ENCODE assay signal across 1 cellular context in the genomic region with DNA sequence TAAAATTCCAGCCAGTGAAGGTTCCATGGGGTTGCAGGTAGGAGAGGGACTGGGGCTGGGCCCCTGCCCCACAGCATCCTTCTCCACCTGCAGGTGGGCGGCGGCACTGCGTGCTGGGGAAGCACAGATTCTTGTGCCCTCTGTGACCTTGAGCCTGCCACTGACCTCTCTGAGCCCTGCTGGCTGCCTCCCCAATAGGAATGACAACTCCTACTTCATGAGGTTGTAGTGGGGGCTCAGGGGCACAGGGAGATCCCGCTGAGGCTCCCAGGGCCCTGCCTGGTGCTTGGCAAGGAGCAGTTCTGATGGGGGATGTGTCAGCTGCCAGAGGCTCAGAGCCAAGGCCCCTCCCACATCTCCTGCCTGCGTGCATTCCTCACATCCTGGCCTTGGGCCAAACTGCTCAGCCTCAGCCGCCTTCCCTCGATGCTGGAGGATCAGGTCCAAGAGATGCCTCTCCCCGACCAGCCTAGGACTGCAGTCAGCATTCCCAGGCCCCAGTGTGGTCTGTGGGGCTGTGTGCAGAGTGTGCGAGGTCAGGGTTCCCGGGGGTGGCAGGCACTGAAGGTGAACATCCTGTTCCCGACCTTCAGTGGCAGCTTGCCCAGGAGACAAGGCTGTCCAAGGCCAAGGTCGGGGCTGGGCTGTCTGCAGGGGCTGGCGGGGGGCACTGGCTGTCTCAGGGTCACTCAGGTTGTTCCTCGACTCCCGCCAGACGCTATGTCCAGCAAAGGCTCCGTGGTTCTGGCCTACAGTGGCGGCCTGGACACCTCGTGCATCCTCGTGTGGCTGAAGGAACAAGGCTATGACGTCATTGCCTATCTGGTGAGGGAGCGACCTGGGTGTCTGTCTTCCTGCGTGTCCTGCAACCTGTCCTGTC.
TF ChIP-seq lines count a peak whose summit lies in the region.

No MANE protein-coding gene starts in this region.

TF ChIP-seq in HepG2, 621 proteins besides CTCF, POLR2A, EP300 and RAD21 (continued from another document and continues in another):
- TF ChIP-seq, protein P1, sequence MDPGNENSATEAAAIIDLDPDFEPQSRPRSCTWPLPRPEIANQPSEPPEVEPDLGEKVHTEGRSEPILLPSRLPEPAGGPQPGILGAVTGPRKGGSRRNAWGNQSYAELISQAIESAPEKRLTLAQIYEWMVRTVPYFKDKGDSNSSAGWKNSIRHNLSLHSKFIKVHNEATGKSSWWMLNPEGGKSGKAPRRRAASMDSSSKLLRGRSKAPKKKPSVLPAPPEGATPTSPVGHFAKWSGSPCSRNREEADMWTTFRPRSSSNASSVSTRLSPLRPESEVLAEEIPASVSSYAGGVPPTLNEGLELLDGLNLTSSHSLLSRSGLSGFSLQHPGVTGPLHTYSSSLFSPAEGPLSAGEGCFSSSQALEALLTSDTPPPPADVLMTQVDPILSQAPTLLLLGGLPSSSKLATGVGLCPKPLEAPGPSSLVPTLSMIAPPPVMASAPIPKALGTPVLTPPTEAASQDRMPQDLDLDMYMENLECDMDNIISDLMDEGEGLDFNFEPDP (CRISPR knock-in tag; conservative IDR thresholded peaks at IDR 0.05): no peak
- TF ChIP-seq CBX5 (CRISPR knock-in tag; IDR thresholded peaks at IDR 0.05; ENCODE audit: borderline replicate concordance): no peak
- TF ChIP-seq TBX2 (CRISPR knock-in tag; IDR thresholded peaks at IDR 0.05; ENCODE audit: borderline replicate concordance): peak; percentile 56; the same call in 1 of the 2 replicates
- TF ChIP-seq GFI1 (CRISPR knock-in tag; IDR thresholded peaks at IDR 0.05; ENCODE audit: borderline replicate concordance): no peak
- TF ChIP-seq HES4 (CRISPR knock-in tag; IDR thresholded peaks at IDR 0.05; ENCODE audit: borderline replicate concordance): no peak
- TF ChIP-seq GTF3A (CRISPR knock-in tag; conservative IDR thresholded peaks at IDR 0.05): no peak
- TF ChIP-seq REPIN1 (CRISPR knock-in tag; IDR thresholded peaks at IDR 0.05; ENCODE audit: borderline replicate concordance, low read depth): peak; percentile 62; the same call in 1 of the 2 replicates
- no peak for TF ChIP-seq RCOR2 (CRISPR knock-in tag; IDR thresholded peaks at IDR 0.05)
- no peak for TF ChIP-seq ZNF747 (CRISPR knock-in tag; IDR thresholded peaks at IDR 0.05; ENCODE audit: borderline replicate concordance)
- no peak for TF ChIP-seq PRPF4 (IDR thresholded peaks at IDR 0.05; ENCODE audit: low read depth, low read length, poor library complexity, severe bottlenecking)
- TF ChIP-seq, protein P2, sequence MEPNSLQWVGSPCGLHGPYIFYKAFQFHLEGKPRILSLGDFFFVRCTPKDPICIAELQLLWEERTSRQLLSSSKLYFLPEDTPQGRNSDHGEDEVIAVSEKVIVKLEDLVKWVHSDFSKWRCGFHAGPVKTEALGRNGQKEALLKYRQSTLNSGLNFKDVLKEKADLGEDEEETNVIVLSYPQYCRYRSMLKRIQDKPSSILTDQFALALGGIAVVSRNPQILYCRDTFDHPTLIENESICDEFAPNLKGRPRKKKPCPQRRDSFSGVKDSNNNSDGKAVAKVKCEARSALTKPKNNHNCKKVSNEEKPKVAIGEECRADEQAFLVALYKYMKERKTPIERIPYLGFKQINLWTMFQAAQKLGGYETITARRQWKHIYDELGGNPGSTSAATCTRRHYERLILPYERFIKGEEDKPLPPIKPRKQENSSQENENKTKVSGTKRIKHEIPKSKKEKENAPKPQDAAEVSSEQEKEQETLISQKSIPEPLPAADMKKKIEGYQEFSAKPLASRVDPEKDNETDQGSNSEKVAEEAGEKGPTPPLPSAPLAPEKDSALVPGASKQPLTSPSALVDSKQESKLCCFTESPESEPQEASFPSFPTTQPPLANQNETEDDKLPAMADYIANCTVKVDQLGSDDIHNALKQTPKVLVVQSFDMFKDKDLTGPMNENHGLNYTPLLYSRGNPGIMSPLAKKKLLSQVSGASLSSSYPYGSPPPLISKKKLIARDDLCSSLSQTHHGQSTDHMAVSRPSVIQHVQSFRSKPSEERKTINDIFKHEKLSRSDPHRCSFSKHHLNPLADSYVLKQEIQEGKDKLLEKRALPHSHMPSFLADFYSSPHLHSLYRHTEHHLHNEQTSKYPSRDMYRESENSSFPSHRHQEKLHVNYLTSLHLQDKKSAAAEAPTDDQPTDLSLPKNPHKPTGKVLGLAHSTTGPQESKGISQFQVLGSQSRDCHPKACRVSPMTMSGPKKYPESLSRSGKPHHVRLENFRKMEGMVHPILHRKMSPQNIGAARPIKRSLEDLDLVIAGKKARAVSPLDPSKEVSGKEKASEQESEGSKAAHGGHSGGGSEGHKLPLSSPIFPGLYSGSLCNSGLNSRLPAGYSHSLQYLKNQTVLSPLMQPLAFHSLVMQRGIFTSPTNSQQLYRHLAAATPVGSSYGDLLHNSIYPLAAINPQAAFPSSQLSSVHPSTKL (CRISPR knock-in tag; IDR thresholded peaks at IDR 0.05): no peak
- TF ChIP-seq, protein P3, sequence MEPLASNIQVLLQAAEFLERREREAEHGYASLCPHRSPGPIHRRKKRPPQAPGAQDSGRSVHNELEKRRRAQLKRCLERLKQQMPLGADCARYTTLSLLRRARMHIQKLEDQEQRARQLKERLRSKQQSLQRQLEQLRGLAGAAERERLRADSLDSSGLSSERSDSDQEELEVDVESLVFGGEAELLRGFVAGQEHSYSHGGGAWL (CRISPR knock-in tag; IDR thresholded peaks at IDR 0.05): no peak
- no peak for TF ChIP-seq DNMT1 (CRISPR knock-in tag; IDR thresholded peaks at IDR 0.05)
- TF ChIP-seq MLLT10 (CRISPR knock-in tag; IDR thresholded peaks at IDR 0.05): no peak
- TF ChIP-seq, protein P4, sequence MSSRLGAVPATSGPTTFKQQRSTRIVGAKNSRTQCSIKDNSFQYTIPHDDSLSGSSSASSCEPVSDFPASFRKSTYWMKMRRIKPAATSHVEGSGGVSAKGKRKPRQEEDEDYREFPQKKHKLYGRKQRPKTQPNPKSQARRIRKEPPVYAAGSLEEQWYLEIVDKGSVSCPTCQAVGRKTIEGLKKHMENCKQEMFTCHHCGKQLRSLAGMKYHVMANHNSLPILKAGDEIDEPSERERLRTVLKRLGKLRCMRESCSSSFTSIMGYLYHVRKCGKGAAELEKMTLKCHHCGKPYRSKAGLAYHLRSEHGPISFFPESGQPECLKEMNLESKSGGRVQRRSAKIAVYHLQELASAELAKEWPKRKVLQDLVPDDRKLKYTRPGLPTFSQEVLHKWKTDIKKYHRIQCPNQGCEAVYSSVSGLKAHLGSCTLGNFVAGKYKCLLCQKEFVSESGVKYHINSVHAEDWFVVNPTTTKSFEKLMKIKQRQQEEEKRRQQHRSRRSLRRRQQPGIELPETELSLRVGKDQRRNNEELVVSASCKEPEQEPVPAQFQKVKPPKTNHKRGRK (CRISPR knock-in tag; IDR thresholded peaks at IDR 0.05): no peak
- no peak for TF ChIP-seq ZNF557 (CRISPR knock-in tag; IDR thresholded peaks at IDR 0.05)
- TF ChIP-seq, protein P5, sequence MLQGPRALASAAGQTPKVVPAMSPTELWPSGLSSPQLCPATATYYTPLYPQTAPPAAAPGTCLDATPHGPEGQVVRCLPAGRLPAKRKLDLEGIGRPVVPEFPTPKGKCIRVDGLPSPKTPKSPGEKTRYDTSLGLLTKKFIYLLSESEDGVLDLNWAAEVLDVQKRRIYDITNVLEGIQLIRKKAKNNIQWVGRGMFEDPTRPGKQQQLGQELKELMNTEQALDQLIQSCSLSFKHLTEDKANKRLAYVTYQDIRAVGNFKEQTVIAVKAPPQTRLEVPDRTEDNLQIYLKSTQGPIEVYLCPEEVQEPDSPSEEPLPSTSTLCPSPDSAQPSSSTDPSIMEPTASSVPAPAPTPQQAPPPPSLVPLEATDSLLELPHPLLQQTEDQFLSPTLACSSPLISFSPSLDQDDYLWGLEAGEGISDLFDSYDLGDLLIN (CRISPR knock-in tag; IDR thresholded peaks at IDR 0.05; ENCODE audit: borderline replicate concordance): no peak
- TF ChIP-seq, protein P6, sequence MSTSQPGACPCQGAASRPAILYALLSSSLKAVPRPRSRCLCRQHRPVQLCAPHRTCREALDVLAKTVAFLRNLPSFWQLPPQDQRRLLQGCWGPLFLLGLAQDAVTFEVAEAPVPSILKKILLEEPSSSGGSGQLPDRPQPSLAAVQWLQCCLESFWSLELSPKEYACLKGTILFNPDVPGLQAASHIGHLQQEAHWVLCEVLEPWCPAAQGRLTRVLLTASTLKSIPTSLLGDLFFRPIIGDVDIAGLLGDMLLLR (CRISPR knock-in tag; IDR thresholded peaks at IDR 0.05): no peak; the same call in 1 of the 2 replicates
- TF ChIP-seq SKI (IDR thresholded peaks at IDR 0.05; ENCODE audit: partially characterized antibody): peak; percentile 85
- TF ChIP-seq, protein P7, sequence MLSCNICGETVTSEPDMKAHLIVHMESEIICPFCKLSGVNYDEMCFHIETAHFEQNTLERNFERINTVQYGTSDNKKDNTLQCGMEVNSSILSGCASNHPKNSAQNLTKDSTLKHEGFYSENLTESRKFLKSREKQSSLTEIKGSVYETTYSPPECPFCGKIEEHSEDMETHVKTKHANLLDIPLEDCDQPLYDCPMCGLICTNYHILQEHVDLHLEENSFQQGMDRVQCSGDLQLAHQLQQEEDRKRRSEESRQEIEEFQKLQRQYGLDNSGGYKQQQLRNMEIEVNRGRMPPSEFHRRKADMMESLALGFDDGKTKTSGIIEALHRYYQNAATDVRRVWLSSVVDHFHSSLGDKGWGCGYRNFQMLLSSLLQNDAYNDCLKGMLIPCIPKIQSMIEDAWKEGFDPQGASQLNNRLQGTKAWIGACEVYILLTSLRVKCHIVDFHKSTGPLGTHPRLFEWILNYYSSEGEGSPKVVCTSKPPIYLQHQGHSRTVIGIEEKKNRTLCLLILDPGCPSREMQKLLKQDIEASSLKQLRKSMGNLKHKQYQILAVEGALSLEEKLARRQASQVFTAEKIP (CRISPR knock-in tag; IDR thresholded peaks at IDR 0.05; ENCODE audit: borderline replicate concordance): no peak
- TF ChIP-seq JUNB (CRISPR knock-in tag; IDR thresholded peaks at IDR 0.05; ENCODE audit: borderline replicate concordance): no peak
- TF ChIP-seq SP2 (CRISPR knock-in tag; IDR thresholded peaks at IDR 0.05): no peak; the same call in 1 of the 2 replicates
- no peak for TF ChIP-seq MTA3 (CRISPR knock-in tag; IDR thresholded peaks at IDR 0.05)
- TF ChIP-seq PCBP1 (IDR thresholded peaks at IDR 0.05; ENCODE audit: borderline replicate concordance, low read depth, low read length): no peak
- TF ChIP-seq, protein P8, sequence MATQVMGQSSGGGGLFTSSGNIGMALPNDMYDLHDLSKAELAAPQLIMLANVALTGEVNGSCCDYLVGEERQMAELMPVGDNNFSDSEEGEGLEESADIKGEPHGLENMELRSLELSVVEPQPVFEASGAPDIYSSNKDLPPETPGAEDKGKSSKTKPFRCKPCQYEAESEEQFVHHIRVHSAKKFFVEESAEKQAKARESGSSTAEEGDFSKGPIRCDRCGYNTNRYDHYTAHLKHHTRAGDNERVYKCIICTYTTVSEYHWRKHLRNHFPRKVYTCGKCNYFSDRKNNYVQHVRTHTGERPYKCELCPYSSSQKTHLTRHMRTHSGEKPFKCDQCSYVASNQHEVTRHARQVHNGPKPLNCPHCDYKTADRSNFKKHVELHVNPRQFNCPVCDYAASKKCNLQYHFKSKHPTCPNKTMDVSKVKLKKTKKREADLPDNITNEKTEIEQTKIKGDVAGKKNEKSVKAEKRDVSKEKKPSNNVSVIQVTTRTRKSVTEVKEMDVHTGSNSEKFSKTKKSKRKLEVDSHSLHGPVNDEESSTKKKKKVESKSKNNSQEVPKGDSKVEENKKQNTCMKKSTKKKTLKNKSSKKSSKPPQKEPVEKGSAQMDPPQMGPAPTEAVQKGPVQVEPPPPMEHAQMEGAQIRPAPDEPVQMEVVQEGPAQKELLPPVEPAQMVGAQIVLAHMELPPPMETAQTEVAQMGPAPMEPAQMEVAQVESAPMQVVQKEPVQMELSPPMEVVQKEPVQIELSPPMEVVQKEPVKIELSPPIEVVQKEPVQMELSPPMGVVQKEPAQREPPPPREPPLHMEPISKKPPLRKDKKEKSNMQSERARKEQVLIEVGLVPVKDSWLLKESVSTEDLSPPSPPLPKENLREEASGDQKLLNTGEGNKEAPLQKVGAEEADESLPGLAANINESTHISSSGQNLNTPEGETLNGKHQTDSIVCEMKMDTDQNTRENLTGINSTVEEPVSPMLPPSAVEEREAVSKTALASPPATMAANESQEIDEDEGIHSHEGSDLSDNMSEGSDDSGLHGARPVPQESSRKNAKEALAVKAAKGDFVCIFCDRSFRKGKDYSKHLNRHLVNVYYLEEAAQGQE (IDR thresholded peaks at IDR 0.05; ENCODE audit: borderline replicate concordance in 1 of 2, low read depth in 1 of 2, low read length in 2 of 2): no peak
- peak; percentile 91; the same call in 1 of the 2 replicates for TF ChIP-seq ZNF598 (CRISPR knock-in tag; IDR thresholded peaks at IDR 0.05; ENCODE audit: borderline replicate concordance)
- no peak for TF ChIP-seq ZMYM2 (CRISPR knock-in tag; IDR thresholded peaks at IDR 0.05)
- 0 out of 2 replicates have a peak, but pooled peaks have one; percentile 50 for TF ChIP-seq BORCS8-MEF2B (CRISPR knock-in tag; IDR thresholded peaks at IDR 0.05)
- TF ChIP-seq SALL2 (CRISPR knock-in tag; IDR thresholded peaks at IDR 0.05): no peak
- TF ChIP-seq WIZ (CRISPR knock-in tag; IDR thresholded peaks at IDR 0.05): no peak
- no peak for TF ChIP-seq ZNF335 (CRISPR knock-in tag; IDR thresholded peaks at IDR 0.05)
- no peak for TF ChIP-seq HDAC1 (CRISPR knock-in tag; IDR thresholded peaks at IDR 0.05)
- no peak; the same call in 1 of the 2 replicates for TF ChIP-seq MTA1 (CRISPR knock-in tag; IDR thresholded peaks at IDR 0.05; ENCODE audit: borderline replicate concordance)
- TF ChIP-seq, protein P9, sequence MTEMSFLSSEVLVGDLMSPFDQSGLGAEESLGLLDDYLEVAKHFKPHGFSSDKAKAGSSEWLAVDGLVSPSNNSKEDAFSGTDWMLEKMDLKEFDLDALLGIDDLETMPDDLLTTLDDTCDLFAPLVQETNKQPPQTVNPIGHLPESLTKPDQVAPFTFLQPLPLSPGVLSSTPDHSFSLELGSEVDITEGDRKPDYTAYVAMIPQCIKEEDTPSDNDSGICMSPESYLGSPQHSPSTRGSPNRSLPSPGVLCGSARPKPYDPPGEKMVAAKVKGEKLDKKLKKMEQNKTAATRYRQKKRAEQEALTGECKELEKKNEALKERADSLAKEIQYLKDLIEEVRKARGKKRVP (CRISPR knock-in tag; IDR thresholded peaks at IDR 0.05): no peak
- no peak for TF ChIP-seq PTBP1 (IDR thresholded peaks at IDR 0.05; ENCODE audit: low read depth, low read length, poor library complexity, severe bottlenecking)
- no peak for TF ChIP-seq ZNF230 (CRISPR knock-in tag; IDR thresholded peaks at IDR 0.05)
- TF ChIP-seq, protein P10, sequence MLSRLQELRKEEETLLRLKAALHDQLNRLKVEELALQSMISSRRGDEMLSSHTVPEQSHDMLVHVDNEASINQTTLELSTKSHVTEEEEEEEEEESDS (CRISPR knock-in tag; IDR thresholded peaks at IDR 0.05; ENCODE audit: borderline replicate concordance): no peak
- TF ChIP-seq SMAD1 (CRISPR knock-in tag; IDR thresholded peaks at IDR 0.05; ENCODE audit: borderline replicate concordance, low read depth): no peak
- TF ChIP-seq, protein P11, sequence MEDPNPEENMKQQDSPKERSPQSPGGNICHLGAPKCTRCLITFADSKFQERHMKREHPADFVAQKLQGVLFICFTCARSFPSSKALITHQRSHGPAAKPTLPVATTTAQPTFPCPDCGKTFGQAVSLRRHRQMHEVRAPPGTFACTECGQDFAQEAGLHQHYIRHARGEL (CRISPR knock-in tag; IDR thresholded peaks at IDR 0.05): no peak
- TF ChIP-seq SMARCC2 (IDR thresholded peaks at IDR 0.05): no peak
- no peak for TF ChIP-seq MBD4 (IDR thresholded peaks at IDR 0.05; ENCODE audit: borderline replicate concordance, low read length)
- no peak for TF ChIP-seq PHF8 (CRISPR knock-in tag; IDR thresholded peaks at IDR 0.05)
- no peak for TF ChIP-seq ZNF75D (CRISPR knock-in tag; IDR thresholded peaks at IDR 0.05; ENCODE audit: borderline replicate concordance)
- no peak for TF ChIP-seq ZNF530 (CRISPR knock-in tag; IDR thresholded peaks at IDR 0.05; ENCODE audit: low read depth)
